ENCODE assay signal across 1 cellular context in the genomic region with DNA sequence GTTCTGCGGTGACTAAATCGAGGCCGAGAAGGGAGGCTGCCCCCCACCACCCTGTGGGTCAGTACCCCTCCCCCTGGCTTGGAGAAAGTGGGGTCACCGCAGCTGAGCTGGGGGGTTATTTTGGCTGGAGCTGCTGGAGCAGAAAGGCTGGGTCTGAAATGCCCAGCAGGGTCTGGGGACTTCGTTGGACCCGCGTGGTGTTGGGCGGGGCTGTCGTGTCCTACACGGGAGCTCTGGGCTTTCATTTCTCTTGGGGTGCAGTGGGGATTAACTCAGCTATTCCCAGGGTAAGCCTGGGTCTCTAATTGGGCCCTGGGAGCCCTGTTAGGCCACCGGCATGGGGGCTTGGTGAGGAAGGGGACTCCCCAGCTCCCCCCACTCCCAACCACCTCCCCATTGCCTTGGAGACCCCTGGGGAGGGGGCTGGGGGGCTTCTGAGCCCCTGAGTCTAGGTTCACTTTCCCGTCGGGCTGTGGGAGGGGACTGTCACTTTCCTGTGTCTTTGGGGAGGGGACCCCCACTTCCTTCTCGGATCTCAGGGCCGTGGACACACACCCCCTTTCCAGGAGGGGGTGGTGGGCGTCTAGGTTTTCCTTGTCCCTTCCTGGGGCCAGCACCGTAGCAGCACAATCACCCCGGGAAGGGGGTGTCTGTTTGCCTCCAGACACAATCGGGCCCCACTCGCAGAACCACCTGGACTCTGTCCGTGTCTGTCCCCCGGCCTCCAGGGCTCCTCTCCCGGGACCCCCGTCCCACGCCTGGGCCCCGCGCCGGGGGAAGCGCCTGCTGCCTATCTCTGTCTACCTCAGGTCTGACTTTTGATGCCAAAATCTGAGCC.
TF ChIP-seq lines count a peak whose summit lies in the region.

No MANE protein-coding gene starts in this region.

TF ChIP-seq in K562, 482 proteins besides CTCF, POLR2A, EP300 and RAD21:
- TF ChIP-seq RBM22 (IDR thresholded peaks at IDR 0.05; ENCODE audit: low read depth, low read length, poor library complexity, severe bottlenecking), result peak; percentile 55
- no peak for TF ChIP-seq U2AF2 (optimal IDR thresholded peaks at IDR 0.05; ENCODE audit: low read depth, low read length)
- TF ChIP-seq TAF9B (IDR thresholded peaks at IDR 0.05; ENCODE audit: partially characterized antibody), result no peak
